8 cellular contexts compared by ENCODE assay signal in the genomic region with DNA sequence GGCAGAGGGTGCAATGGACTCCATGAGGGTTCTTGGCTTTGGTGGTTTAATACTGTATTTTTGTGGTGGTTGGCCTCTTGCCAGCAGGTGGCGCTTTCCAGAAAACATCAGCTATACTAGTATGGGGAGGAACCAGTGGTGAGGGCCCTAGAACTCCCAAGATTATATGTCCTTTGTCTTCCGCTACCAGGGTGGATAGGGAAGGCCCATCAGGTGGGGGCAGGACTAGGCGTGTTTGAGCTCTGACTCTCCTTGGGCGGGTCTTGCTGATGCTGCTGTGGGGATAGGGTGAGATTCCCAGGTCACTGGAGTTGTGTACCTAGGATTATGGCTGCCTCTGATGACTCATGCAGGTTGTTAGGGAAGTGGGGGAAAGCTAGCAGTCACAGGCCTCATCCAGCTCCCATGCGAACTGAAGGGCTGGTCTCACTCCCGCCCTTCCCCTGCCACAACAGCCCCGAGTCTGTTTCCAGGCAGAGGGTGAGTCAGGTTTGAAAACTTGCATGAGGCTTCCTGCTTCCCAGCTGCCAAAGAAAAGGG.
DNase-seq lines count a peak whose midpoint lies in the region; ATAC-seq and TF ChIP-seq lines count a peak whose summit lies in the region.

No MANE protein-coding gene starts in this region.

- no peaks in the 10 kb centered on the region for H3K9me2 ChIP-seq in DOHH2 (replicated peaks; ENCODE audit: control insufficient read depth, low read length)

- H3K9me3 ChIP-seq in DOHH2 (ENCODE audit: control insufficient read depth, insufficient read depth, low read length) (no peaks in the 10 kb centered on the region), spleen (no peaks in the 10 kb centered on the region)

- TF ChIP-seq POLR2A in spleen (IDR thresholded peaks at IDR 0.05) = no peak

- no peak overlapping the region for H3K4me3 ChIP-seq in DOHH2 (ENCODE audit: low read length)
- H3K4me3 ChIP-seq in spleen = no peak overlapping the region

- POLR2A ChIA-PET in activated CD8-positive, alpha-beta T cell treated with anti-CD3 and anti-CD28 coated beads for 36 hours (lab: Charles Lee) = no interaction called here

- H3K4me1 ChIP-seq in DOHH2 (ENCODE audit: control insufficient read depth, low read length) = no peaks in the 10 kb centered on the region
- H3K4me1 ChIP-seq in spleen = no peaks in the 10 kb centered on the region

- no peaks in the 10 kb centered on the region for H3K9me3 Mint-ChIP-seq in activated CD8-positive, alpha-beta T cell treated with anti-CD3 and anti-CD28 coated beads for 36 hours

- H3K27ac ChIP-seq in DOHH2 (ENCODE audit: low read depth, low read length) (no peak overlapping the region), spleen (no peak overlapping the region)

- H3K36me3 ChIP-seq in DOHH2 (ENCODE audit: control insufficient read depth, low read length) (no peaks in the 10 kb centered on the region), spleen (no peaks in the 10 kb centered on the region)

- ATAC-seq in activated CD8-positive, alpha-beta T cell treated with anti-CD3 and anti-CD28 coated beads for 36 hours = no peak
- ATAC-seq in GM21825 (IDR thresholded peaks at IDR 0.05; ENCODE audit: unreplicated experiment) = no peak

- H3K27ac Mint-ChIP-seq in activated CD8-positive, alpha-beta T cell treated with anti-CD3 and anti-CD28 coated beads for 36 hours = no peak overlapping the region

- no peaks in the 10 kb centered on the region for H4K20me1 ChIP-seq in DOHH2 (ENCODE audit: control insufficient read depth, insufficient read depth, low read depth, low read length)

- peak; percentile 77 for TF ChIP-seq CTCF in DOHH2 (IDR thresholded peaks at IDR 0.05; ENCODE audit: low read depth, low read length, poor library complexity, severe bottlenecking)
- peak; percentile 49 for TF ChIP-seq CTCF in GM20000 (IDR thresholded peaks at IDR 0.05; ENCODE audit: extremely low read depth, missing control alignments)
- TF ChIP-seq CTCF in activated CD8-positive, alpha-beta T cell treated with anti-CD3 and anti-CD28 coated beads for 36 hours (IDR thresholded peaks at IDR 0.05) = no peak
- no peak for TF ChIP-seq CTCF in spleen (IDR thresholded peaks at IDR 0.05 in 8 of 11, conservative IDR thresholded peaks at IDR 0.05 in 3 of 11)

- H3K79me2 ChIP-seq in DOHH2 (ENCODE audit: control insufficient read depth, low read length) = no peaks in the 10 kb centered on the region

- no peak overlapping the region for H3K4me3 Mint-ChIP-seq in activated CD8-positive, alpha-beta T cell treated with anti-CD3 and anti-CD28 coated beads for 36 hours

- TF ChIP-seq RAD21 in Ishikawa (IDR thresholded peaks at IDR 0.05; ENCODE audit: low read depth) = peak; percentile 30; the same call in 1 of the 2 replicates

- no peaks in the 10 kb centered on the region for H3K4me1 Mint-ChIP-seq in activated CD8-positive, alpha-beta T cell treated with anti-CD3 and anti-CD28 coated beads for 36 hours (ENCODE audit: low read depth)

- TF ChIP-seq EP300 in Ishikawa (IDR thresholded peaks at IDR 0.05; ENCODE audit: borderline replicate concordance) = no peak

- CTCF ChIA-PET in activated CD8-positive, alpha-beta T cell treated with anti-CD3 and anti-CD28 coated beads for 36 hours (lab: Charles Lee) = interaction anchor here (1.2 to 2.3 kb wide), 2 partner anchors 13 to 101 kb away, joined by 3 to 8 read pairs; no protein-coding TSS in a partner anchor

- no peaks in the 10 kb centered on the region for H3K36me3 Mint-ChIP-seq in activated CD8-positive, alpha-beta T cell treated with anti-CD3 and anti-CD28 coated beads for 36 hours (ENCODE audit: low read depth)

- H3K4me2 ChIP-seq in DOHH2 (ENCODE audit: low read length) = no peak overlapping the region

- DNase-seq in GM20000 (ENCODE audit: low spot score) (peak; percentile 9), myocyte (ENCODE audit: low read depth) (peak; percentile 17), spleen (no peak), RKO (ENCODE audit: low spot score) (no peak)
- peak; percentile 43 for DNase-seq in activated CD8-positive, alpha-beta T cell treated with anti-CD3 and anti-CD28 coated beads for 36 hours

- intact Hi-C loops in activated CD8-positive, alpha-beta T cell treated with anti-CD3 and anti-CD28 coated beads for 36 hours (cut with micrococcal nuclease) = no loop called here
- intact Hi-C loops in spleen (cut with DNase I; ENCODE audit: low total_unique reads) = no loop called here

- no peaks in the 10 kb centered on the region for H3F3A ChIP-seq in DOHH2 (ENCODE audit: control insufficient read depth, insufficient read depth)

- WGBS in spleen, 5 donors = 75 to 91% (median 84%) methylated on average over 7 of the region's 7 CpGs

- no peaks in the 10 kb centered on the region for H3K27me3 Mint-ChIP-seq in activated CD8-positive, alpha-beta T cell treated with anti-CD3 and anti-CD28 coated beads for 36 hours

- H3K27me3 ChIP-seq in DOHH2 (ENCODE audit: control insufficient read depth, low read length) = no peaks in the 10 kb centered on the region
- H3K27me3 ChIP-seq in spleen (replicated peaks in 1 of 7) = no peaks in the 10 kb centered on the region

TF ChIP-seq in Ishikawa, 13 proteins besides CTCF, POLR2A, EP300 and RAD21:
- TF ChIP-seq CEBPB (IDR thresholded peaks at IDR 0.05) = no peak
- no peak for TF ChIP-seq USF1 (IDR thresholded peaks at IDR 0.05)

Comparison
In these comparisons a context has a peak if more than half of its experiments do, and no peak if none do; other contexts are left out.
1. CTCF ChIP-seq: peak in DOHH2 (single experiment) and GM20000 (single experiment); none in activated CD8-positive, alpha-beta T cell treated with anti-CD3 and anti-CD28 coated beads for 36 hours (single experiment) and spleen (0 of 11).
2. DNase-seq: peak in GM20000 (single experiment), activated CD8-positive, alpha-beta T cell treated with anti-CD3 and anti-CD28 coated beads for 36 hours (single experiment) and myocyte (single experiment); none in spleen (single experiment) and RKO (single experiment).